In genomic region chr9:114499528-114499927, GRCh38 we compare ENCODE assay signal across 17 cellular contexts. TPM values are rescaled to one million over a fixed set of nuclear protein-coding genes. Genes with fewer than 3 reads are reported as not detected.
DNase-seq lines count a peak whose midpoint lies in the region; ATAC-seq and TF ChIP-seq lines count a peak whose summit lies in the region.
"Had no signal": no experiment of that assay in that cellular context is flagged by ENCODE, and none has a peak within 500 bp of the region (broad histone marks: within the 10 kb centered on the region; RNA-seq: fewer than 3 reads in every experiment).

No MANE protein-coding gene starts in this region.

- peak; percentile 54 for DNase-seq in NCI-H128 (lab: John Stamatoyannopoulos, UW; ENCODE audit: unreplicated experiment)
- DNase-seq in NCI-H526 treated with DMSO at 0.1 percent for 48 hours (lab: John Stamatoyannopoulos, UW) = no peak
- no peak for DNase-seq in hepatic stellate cell (ENCODE audit: low spot score)
- DNase-seq in ureter (ENCODE audit: low spot score) = no peak
- DNase-seq: activated CD4-positive, alpha-beta T cell treated with anti-CD3 and anti-CD28 coated beads, Interleukin-2, amount 10 ng/mL, durations not matched to agents 24 days and 14 days; activated naive CD8-positive, alpha-beta T cell treated with anti-CD3 and anti-CD28 coated beads for 36 hours; activated T-cell treated with anti-CD3 and anti-CD28 coated beads, Interleukin-2, amount 50 U/mL, for 1 hour; foreskin fibroblast; NCI-H187 treated with DMSO at 0.1 percent for 48 hours; Right ventricle myocardium superior; stimulated activated CD4-positive, alpha-beta T cell treated with anti-CD3 and anti-CD28 coated beads, Interleukin-12 subunit alpha, Interleukin-12 subunit beta, amount 100 ng/mL, for 4 hours; T1000 had no signal

- peaks cover 0 to 15% (median 0%) of the 10 kb centered on the region in 11 experiments; a peak in 2 of 22 replicates for H4K20me1 ChIP-seq in BLaER1 treated with 17β-estradiol and CSF1 and Interleukin-3, amounts not matched to agents 10 nM and 100 nM

- H3K27me3 Mint-ChIP-seq in brain = no peaks in the 10 kb centered on the region
- peaks cover 19% of the 10 kb centered on the region for H3K27me3 Mint-ChIP-seq in nephron (ENCODE audit: low read depth)
- H3K27me3 Mint-ChIP-seq: activated naive CD8-positive, alpha-beta T cell treated with anti-CD3 and anti-CD28 coated beads for 36 hours had no signal

- H3K9me3 ChIP-seq in BLaER1 treated with 17β-estradiol and CSF1 and Interleukin-3, amounts not matched to agents 10 nM and 100 nM (replicated peaks in 1 of 11) = no peaks in the 10 kb centered on the region

- H3K4me2 ChIP-seq in BLaER1 treated with 17β-estradiol and CSF1 and Interleukin-3, amounts not matched to agents 10 nM and 100 nM = peak overlapping the region in 7 of 11 experiments; percentile 2 to 48 (median 19); a peak in 9 of 22 replicates

- no peak overlapping the region for H3K27ac ChIP-seq in BLaER1 treated with 17β-estradiol and CSF1 and Interleukin-3, amounts not matched to agents 10 nM and 100 nM
- H3K27ac ChIP-seq: cardiac muscle cell had no signal

- H3K27ac Mint-ChIP-seq in brain = peak overlapping the region; percentile 80 to 98 (median 97)
- peak overlapping the region; percentile 27 to 64 (median 41) for H3K27ac Mint-ChIP-seq in nephron
- H3K27ac Mint-ChIP-seq: activated CD4-positive, alpha-beta T cell treated with anti-CD3 and anti-CD28 coated beads, Interleukin-2, amount 10 ng/mL, durations not matched to agents 24 days and 14 days; activated naive CD8-positive, alpha-beta T cell treated with anti-CD3 and anti-CD28 coated beads for 36 hours had no signal

- no peaks in the 10 kb centered on the region for H3K36me3 ChIP-seq in BLaER1 treated with 17β-estradiol and CSF1 and Interleukin-3, amounts not matched to agents 10 nM and 100 nM
- H3K36me3 ChIP-seq: cardiac muscle cell had no signal

- no peak overlapping the region for H3K9ac ChIP-seq in BLaER1 treated with 17β-estradiol and CSF1 and Interleukin-3, amounts not matched to agents 10 nM and 100 nM

- ATAC-seq in GM18868 (IDR thresholded peaks at IDR 0.05; ENCODE audit: unreplicated experiment) = no peak

- H3K4me3 Mint-ChIP-seq in brain (peak overlapping the region; percentile 77 to 92 (median 89)), nephron (peak overlapping the region; percentile 51 to 77 (median 63))
- H3K4me3 Mint-ChIP-seq: activated CD4-positive, alpha-beta T cell treated with anti-CD3 and anti-CD28 coated beads, Interleukin-2, amount 10 ng/mL, durations not matched to agents 24 days and 14 days; activated naive CD8-positive, alpha-beta T cell treated with anti-CD3 and anti-CD28 coated beads for 36 hours had no signal

- H3K4me1 ChIP-seq in BLaER1 treated with 17β-estradiol and CSF1 and Interleukin-3, amounts not matched to agents 10 nM and 100 nM = peaks cover 3 to 28% (median 16%) of the 10 kb centered on the region in 10 experiments; a peak in 17 of 20 replicates

- no peak overlapping the region for H3K4me3 ChIP-seq in BLaER1 treated with 17β-estradiol and CSF1 and Interleukin-3, amounts not matched to agents 10 nM and 100 nM
- H3K4me3 ChIP-seq: cardiac muscle cell had no signal

- H3K4me1 Mint-ChIP-seq in brain (peaks cover 97% of the 10 kb centered on the region), nephron (peaks cover 62% of the 10 kb centered on the region)

- TF ChIP-seq CTCF in brain (conservative IDR thresholded peaks at IDR 0.05) (no peak), nephron (IDR thresholded peaks at IDR 0.05; ENCODE audit: unreplicated experiment in 3 of 3) (no peak)

- H3K9me3 Mint-ChIP-seq in brain (no peaks in the 10 kb centered on the region), nephron (no peaks in the 10 kb centered on the region)
- H3K9me3 Mint-ChIP-seq: activated CD4-positive, alpha-beta T cell treated with anti-CD3 and anti-CD28 coated beads, Interleukin-2, amount 10 ng/mL, durations not matched to agents 24 days and 14 days; activated naive CD8-positive, alpha-beta T cell treated with anti-CD3 and anti-CD28 coated beads for 36 hours had no signal

- H3K36me3 Mint-ChIP-seq in brain (no peaks in the 10 kb centered on the region), nephron (ENCODE audit: low read depth) (no peaks in the 10 kb centered on the region)
- H3K36me3 Mint-ChIP-seq: activated naive CD8-positive, alpha-beta T cell treated with anti-CD3 and anti-CD28 coated beads for 36 hours had no signal

- H3K27me3 ChIP-seq in BLaER1 treated with 17β-estradiol and CSF1 and Interleukin-3, amounts not matched to agents 10 nM and 100 nM = peaks cover 15 to 45% (median 27%) of the 10 kb centered on the region in 11 experiments

RNA-seq across cellular contexts. Expression of gene WHRN, which starts 5.7 kb away (rescaled TPM):
- polyA plus RNA-seq in brain (ENCODE audit: insufficient read depth, low read depth, low replicate concordance) = 37.3 TPM
- total RNA-seq in ureter = 11.8 TPM
